Comparison of ENCODE assay signal across 8 cellular contexts in the genomic region with DNA sequence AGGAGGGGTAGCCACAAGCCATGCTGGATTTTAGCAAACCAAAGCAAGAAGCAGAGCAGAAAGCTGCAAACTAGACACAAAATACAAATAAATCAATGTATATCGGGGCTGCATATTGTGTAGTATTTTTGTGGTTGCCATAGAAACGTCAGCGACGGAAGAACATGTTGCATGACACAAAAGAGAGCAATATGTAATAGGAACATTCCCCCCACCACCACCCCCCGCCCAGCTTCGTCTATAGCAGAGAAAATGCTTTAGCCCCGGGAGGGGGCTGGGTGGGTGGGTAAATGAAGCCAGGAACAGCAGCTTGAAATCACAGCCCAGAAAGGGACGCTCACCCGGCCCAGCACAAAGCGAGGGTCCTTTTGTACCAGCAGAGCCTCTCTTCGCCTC. TPM values are rescaled to one million over a fixed set of nuclear protein-coding genes. Genes with fewer than 3 reads are reported as not detected.
DNase-seq lines count a peak whose midpoint lies in the region; ATAC-seq and TF ChIP-seq lines count a peak whose summit lies in the region.

No MANE protein-coding gene starts in this region.

- no peak for TF ChIP-seq RAD21 in HCT116 (IDR thresholded peaks at IDR 0.05; ENCODE audit: low read depth)

- no peaks in the 10 kb centered on the region for H3K36me3 ChIP-seq in HCT116 (ENCODE audit: control insufficient read depth in 1 of 2, insufficient read depth in 2 of 2, low read length in 2 of 2)
- no peaks in the 10 kb centered on the region for H3K36me3 ChIP-seq in adipocyte (ENCODE audit: control insufficient read depth, insufficient read depth, low read length, severe bottlenecking)
- no peaks in the 10 kb centered on the region for H3K36me3 ChIP-seq in skeletal muscle tissue (ENCODE audit: control insufficient read depth in 3 of 3, insufficient read depth in 3 of 3, low read length in 3 of 3)

- H3K27ac Mint-ChIP-seq in CD4-positive, alpha-beta T cell, result peak overlapping the region; percentile 92

- peaks cover 5% of the 10 kb centered on the region for H3K36me3 Mint-ChIP-seq in CD4-positive, alpha-beta T cell (ENCODE audit: low read depth)

- peak overlapping the region; percentile 91 for H3K4me3 Mint-ChIP-seq in CD4-positive, alpha-beta T cell

- H3K27me3 ChIP-seq in CD4-positive, alpha-beta T cell (ENCODE audit: control insufficient read depth, insufficient read depth, low read length), result no peaks in the 10 kb centered on the region
- H3K27me3 ChIP-seq in HCT116 (ENCODE audit: insufficient read depth, low read length) (no peaks in the 10 kb centered on the region), adipocyte (replicated peaks; ENCODE audit: control insufficient read depth, insufficient read depth, low read length) (no peaks in the 10 kb centered on the region), skeletal muscle tissue (ENCODE audit: control insufficient read depth in 3 of 3, insufficient read depth in 3 of 3, low read length in 3 of 3) (peaks cover 0 to 12% (median 8%) of the 10 kb centered on the region in 3 donors)

- no peaks in the 10 kb centered on the region for H3K9me3 ChIP-seq in CD4-positive, alpha-beta T cell (ENCODE audit: control insufficient read depth, low read length)
- no peaks in the 10 kb centered on the region for H3K9me3 ChIP-seq in HCT116 (ENCODE audit: control insufficient read depth in 1 of 2, insufficient read depth in 1 of 2, low read depth in 1 of 2, low read length in 2 of 2)
- H3K9me3 ChIP-seq in adipocyte (ENCODE audit: control insufficient read depth, low read length), result no peaks in the 10 kb centered on the region
- H3K9me3 ChIP-seq in skeletal muscle tissue (ENCODE audit: control insufficient read depth in 3 of 3, low read length in 3 of 3), result no peaks in the 10 kb centered on the region

- CTCF ChIA-PET in CD4-positive, alpha-beta T cell (lab: Charles Lee), result interaction anchor here (1.2 kb wide), 1 partner anchor 97 kb away, joined by 3 read pairs; no protein-coding TSS in a partner anchor
- CTCF ChIA-PET in HCT116 (lab: Charles Lee), result interaction anchor here (0.7 to 1.5 kb wide), 2 partner anchors 98 to 100 kb away, joined by 3 to 4 read pairs; no protein-coding TSS in a partner anchor

- peak; percentile 48 for ATAC-seq in CD4-positive, alpha-beta T cell (ENCODE audit: poor library complexity)
- ATAC-seq in HCT116 (no peak), left ventricle myocardium superior (peak; percentile 16), HG03457 (IDR thresholded peaks at IDR 0.05; ENCODE audit: unreplicated experiment) (no peak), HG03196 (IDR thresholded peaks at IDR 0.05; ENCODE audit: unreplicated experiment) (no peak)

- TF ChIP-seq POLR2A in HCT116 (IDR thresholded peaks at IDR 0.05; ENCODE audit: borderline replicate concordance, extremely low read depth, insufficient read depth, insufficient read length), result no peak

- peaks cover 9% of the 10 kb centered on the region; the same call in 1 of the 2 replicates for H3K79me2 ChIP-seq in HCT116 (ENCODE audit: insufficient read depth, low read length)

- TF ChIP-seq CTCF in CD4-positive, alpha-beta T cell (IDR thresholded peaks at IDR 0.05), result no peak
- TF ChIP-seq CTCF in HCT116 (IDR thresholded peaks at IDR 0.05 in 2 of 3, conservative IDR thresholded peaks at IDR 0.05 in 1 of 3; ENCODE audit: borderline replicate concordance in 1 of 3, insufficient read depth in 1 of 3, low read depth in 2 of 3, low read length in 2 of 3), result no peak

- H3K9me2 ChIP-seq in HCT116 (ENCODE audit: insufficient read depth), result no peaks in the 10 kb centered on the region

- H3K4me1 ChIP-seq in HCT116 (ENCODE audit: control insufficient read depth in 1 of 2, insufficient read depth in 2 of 2, low read length in 2 of 2), result peaks cover 4 to 40% of the 10 kb centered on the region in 2 experiments; a peak in 2 of 4 replicates
- peaks cover 15% of the 10 kb centered on the region for H3K4me1 ChIP-seq in adipocyte (ENCODE audit: control insufficient read depth, insufficient read depth, low read length)
- peaks cover 0 to 7% (median 5%) of the 10 kb centered on the region in 3 donors for H3K4me1 ChIP-seq in skeletal muscle tissue (ENCODE audit: control insufficient read depth in 3 of 3, insufficient read depth in 3 of 3, low read length in 3 of 3)

- no TSS peak for BruUV-seq in HCT116 (replicated peaks; lab: Mats Ljungman, UMichigan)

- H3K4me1 Mint-ChIP-seq in CD4-positive, alpha-beta T cell (ENCODE audit: low read depth), result peaks cover 20% of the 10 kb centered on the region

- intact Hi-C loops in CD4-positive, alpha-beta T cell (cut with DNase I, micrococcal nuclease), result no loop called here
- intact Hi-C loops in HCT116 (cut with micrococcal nuclease) (loop anchor here (10.0 kb wide), 2 partner anchors 81 to 109 kb away; no protein-coding TSS in a partner anchor), left ventricle myocardium superior (cut with micrococcal nuclease) (no loop called here)

- RAD21 ChIA-PET in HCT116 (lab: Charles Lee; ENCODE audit: low non-redundant PET in 1 of 2, low total read pairs in 2 of 2, uncharacterized antibody in 2 of 2, unreplicated experiment in 2 of 2), result interaction anchor here (0.5 to 1.1 kb wide), 3 partner anchors 12 to 1483 kb away, joined by 3 to 8 read pairs (median 3); no protein-coding TSS in a partner anchor

- no peak overlapping the region for H3K27ac ChIP-seq in CD4-positive, alpha-beta T cell (ENCODE audit: low read depth, low read length)
- H3K27ac ChIP-seq in HCT116 (ENCODE audit: low read depth, low read length) (no peak overlapping the region), skeletal muscle tissue (ENCODE audit: low read depth, low read length) (no peak overlapping the region)

- H3K4me2 ChIP-seq in HCT116 (ENCODE audit: low read length), result peak overlapping the region; percentile 75

- no peaks in the 10 kb centered on the region for H3K27me3 Mint-ChIP-seq in CD4-positive, alpha-beta T cell

- H3K9me3 Mint-ChIP-seq in CD4-positive, alpha-beta T cell, result no peaks in the 10 kb centered on the region

- no peaks in the 10 kb centered on the region; the same call in 1 of the 2 replicates for H4K20me1 ChIP-seq in HCT116 (ENCODE audit: insufficient read depth)

- peak in 8 of 10 experiments; percentile 2 to 71 (median 34) for DNase-seq in CD4-positive, alpha-beta T cell
- DNase-seq in HCT116 (ENCODE audit: low read depth, low spot score) (peak; percentile 7), RKO (ENCODE audit: low spot score) (peak; percentile 30), adipocyte (ENCODE audit: low read depth) (peak; percentile 77), left ventricle myocardium superior (peak; percentile 28)

- H2AFZ ChIP-seq in HCT116 (ENCODE audit: low read depth, low read length, poor library complexity, severe bottlenecking), result no peak overlapping the region

- peak overlapping the region; percentile 58 for H3K9ac ChIP-seq in HCT116 (ENCODE audit: low read length)
- peak overlapping the region; percentile 84 for H3K9ac ChIP-seq in adipocyte (ENCODE audit: low read length)
- H3K9ac ChIP-seq in skeletal muscle tissue (ENCODE audit: low read depth in 1 of 3, low read length in 3 of 3), result peak overlapping the region in 1 of 3 donors; percentile 7

- peak overlapping the region; percentile 73 to 78 for H3K4me3 ChIP-seq in HCT116 (replicated peaks in 1 of 2; ENCODE audit: low read depth in 1 of 2, low read length in 2 of 2)
- H3K4me3 ChIP-seq in adipocyte (ENCODE audit: low read length), result peak overlapping the region; percentile 93
- H3K4me3 ChIP-seq in skeletal muscle tissue (ENCODE audit: low read length in 3 of 3), result peak overlapping the region; percentile 54 to 83 (median 68)

- POLR2A ChIA-PET in CD4-positive, alpha-beta T cell (lab: Charles Lee), result interaction anchor here (0.6 to 3.3 kb wide), 3 partner anchors 15 to 282 kb away, joined by 3 to 18 read pairs (median 4); a partner anchor contains a TSS
- POLR2A ChIA-PET in HCT116 (lab: Charles Lee), result interaction anchor here (0.6 to 2.2 kb wide), 6 partner anchors 11 to 523 kb away, joined by 3 to 7 read pairs (median 4); no protein-coding TSS in a partner anchor

TF ChIP-seq in HCT116, 20 proteins besides CTCF, POLR2A, EP300 and RAD21 (continues in another document):
- TF ChIP-seq, protein P1, sequence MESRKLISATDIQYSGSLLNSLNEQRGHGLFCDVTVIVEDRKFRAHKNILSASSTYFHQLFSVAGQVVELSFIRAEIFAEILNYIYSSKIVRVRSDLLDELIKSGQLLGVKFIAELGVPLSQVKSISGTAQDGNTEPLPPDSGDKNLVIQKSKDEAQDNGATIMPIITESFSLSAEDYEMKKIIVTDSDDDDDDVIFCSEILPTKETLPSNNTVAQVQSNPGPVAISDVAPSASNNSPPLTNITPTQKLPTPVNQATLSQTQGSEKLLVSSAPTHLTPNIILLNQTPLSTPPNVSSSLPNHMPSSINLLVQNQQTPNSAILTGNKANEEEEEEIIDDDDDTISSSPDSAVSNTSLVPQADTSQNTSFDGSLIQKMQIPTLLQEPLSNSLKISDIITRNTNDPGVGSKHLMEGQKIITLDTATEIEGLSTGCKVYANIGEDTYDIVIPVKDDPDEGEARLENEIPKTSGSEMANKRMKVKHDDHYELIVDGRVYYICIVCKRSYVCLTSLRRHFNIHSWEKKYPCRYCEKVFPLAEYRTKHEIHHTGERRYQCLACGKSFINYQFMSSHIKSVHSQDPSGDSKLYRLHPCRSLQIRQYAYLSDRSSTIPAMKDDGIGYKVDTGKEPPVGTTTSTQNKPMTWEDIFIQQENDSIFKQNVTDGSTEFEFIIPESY (IDR thresholded peaks at IDR 0.05; ENCODE audit: extremely low read depth, insufficient replicate concordance, low read length), result no peak
- no peak for TF ChIP-seq FOSL1 (IDR thresholded peaks at IDR 0.05; ENCODE audit: low read depth)
- TF ChIP-seq ZNF274 (IDR thresholded peaks at IDR 0.05; ENCODE audit: low read depth, low read length), result no peak
- TF ChIP-seq SIN3A (IDR thresholded peaks at IDR 0.05; ENCODE audit: low read depth), result no peak
- TF ChIP-seq, protein P2, sequence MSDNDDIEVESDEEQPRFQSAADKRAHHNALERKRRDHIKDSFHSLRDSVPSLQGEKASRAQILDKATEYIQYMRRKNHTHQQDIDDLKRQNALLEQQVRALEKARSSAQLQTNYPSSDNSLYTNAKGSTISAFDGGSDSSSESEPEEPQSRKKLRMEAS (IDR thresholded peaks at IDR 0.05), result no peak
- no peak for TF ChIP-seq ELF1 (IDR thresholded peaks at IDR 0.05; ENCODE audit: borderline replicate concordance, low read depth)
- no peak for TF ChIP-seq SP1 (IDR thresholded peaks at IDR 0.05; ENCODE audit: low read depth)

RNA-seq across cellular contexts. Expression of a gene that starts 0.5 kb away (rescaled TPM):
- total RNA-seq in CD4-positive, alpha-beta T cell, result 1 to 10 TPM; 2.8 to 4.8 TPM
- 15.5 TPM for total RNA-seq in HCT116 (2021; ENCODE audit: unreplicated experiment)
- 9.6 and 13.4 TPM in 2 replicates for polyA plus RNA-seq in HCT116 (2012)
- 1.7 TPM for total RNA-seq in left ventricle myocardium superior
- total RNA-seq in skeletal muscle tissue, result 18.3 TPM

Comparison
In these comparisons a context has a peak if more than half of its experiments do, and no peak if none do; other contexts are left out.
1. ATAC-seq: peak in CD4-positive, alpha-beta T cell (single experiment) and left ventricle myocardium superior (single experiment); none in HCT116 (single experiment), HG03457 (single experiment) and HG03196 (single experiment).
2. DNase-seq: peak in every context shown above with its lines; median percentile 77 in adipocyte; 34 in CD4-positive, alpha-beta T cell; 30 in RKO; 28 in left ventricle myocardium superior; 7 in HCT116.
3. Peak in every context shown above with its lines, with median percentiles within 50 percentile points of each other: H3K4me3 ChIP-seq.